Comparison of ENCODE assay signal across 8 cellular contexts in genomic region chr6:110233769-110234374, GRCh38. TPM values are rescaled to one million over a fixed set of nuclear protein-coding genes. Genes with fewer than 3 reads are reported as not detected.
DNase-seq lines count a peak whose midpoint lies in the region; ATAC-seq, FAIRE-seq and TF ChIP-seq lines count a peak whose summit lies in the region.

No MANE protein-coding gene starts in this region.

- peak; percentile 33 for DNase-seq in GM12891 (ENCODE audit: insufficient read length, low spot score)
- peak; percentile 27 for DNase-seq in KBM-7
- peak; percentile 16 for DNase-seq in germinal center (ENCODE audit: low spot score)
- no peak for DNase-seq in NCI-H524 treated with DMSO at 0.1 percent for 48 hours (lab: John Stamatoyannopoulos, UW)
- DNase-seq in amygdala (lab: John Stamatoyannopoulos, UW): no peak
- DNase-seq in stimulated activated naive CD4-positive, alpha-beta T cell treated with Interleukin-2 at 50 U/mL for 16 hours (lab: John Stamatoyannopoulos, UW): no peak
- DNase-seq in activated CD4-positive, alpha-beta T cell treated with anti-CD3 and anti-CD28 coated beads, Interleukin-2, amount 50 U/mL, for 48 hours: no peak

- peak; percentile 16 for FAIRE-seq in GM12891 (lab: Jason Lieb, UNC)

- TF ChIP-seq POLR2A in GM12891 (IDR thresholded peaks at IDR 0.05; ENCODE audit: low read depth, low read length): no peak

- in situ Hi-C loops in KBM-7 (cut with MboI; ENCODE audit: low pct_unique_long_range_greater_than_20kb, low sequenced_read_pairs): no loop called here

- ATAC-seq in GM21528 (IDR thresholded peaks at IDR 0.05; ENCODE audit: low FRiP score, unreplicated experiment): peak; percentile 83

TF ChIP-seq in GM12891, 5 proteins besides CTCF, POLR2A, EP300 and RAD21:
- no peak for TF ChIP-seq PAX5 (IDR thresholded peaks at IDR 0.05; ENCODE audit: insufficient read depth, low read length, severe bottlenecking)
- no peak for TF ChIP-seq SPI1 (IDR thresholded peaks at IDR 0.05; ENCODE audit: low read depth, low read length)
- TF ChIP-seq TAF1 (IDR thresholded peaks at IDR 0.05; ENCODE audit: low read depth, low read length): no peak
- TF ChIP-seq POLR2AphosphoS5 (IDR thresholded peaks at IDR 0.05; ENCODE audit: low read depth, low read length): no peak
- TF ChIP-seq POU2F2 (IDR thresholded peaks at IDR 0.05; ENCODE audit: low read depth, low read length): no peak

RNA-seq across cellular contexts. Expression of gene CDC40, which starts 53.6 kb away (rescaled TPM):
- 11.4 TPM for polyA plus RNA-seq in GM12891 (2012; ENCODE audit: low read depth, missing spikeins)

RNA-seq across cellular contexts. Expression of gene WASF1, which starts 54.4 kb away (rescaled TPM):
- polyA plus RNA-seq in GM12891 (2012; ENCODE audit: low read depth, missing spikeins): 0.59 TPM

Comparison
In these comparisons a context has a peak if more than half of its experiments do, and no peak if none do; other contexts are left out.
1. DNase-seq: peak in GM12891 (single experiment), KBM-7 (single experiment) and germinal center (single experiment); none in NCI-H524 treated with DMSO at 0.1 percent for 48 hours (single experiment), amygdala (0 of 56), stimulated activated naive CD4-positive, alpha-beta T cell treated with Interleukin-2 at 50 U/mL for 16 hours (single experiment) and activated CD4-positive, alpha-beta T cell treated with anti-CD3 and anti-CD28 coated beads, Interleukin-2, amount 50 U/mL, for 48 hours (0 of 2).